Comparison of ENCODE assay signal across 16 cellular contexts in the genomic region with DNA sequence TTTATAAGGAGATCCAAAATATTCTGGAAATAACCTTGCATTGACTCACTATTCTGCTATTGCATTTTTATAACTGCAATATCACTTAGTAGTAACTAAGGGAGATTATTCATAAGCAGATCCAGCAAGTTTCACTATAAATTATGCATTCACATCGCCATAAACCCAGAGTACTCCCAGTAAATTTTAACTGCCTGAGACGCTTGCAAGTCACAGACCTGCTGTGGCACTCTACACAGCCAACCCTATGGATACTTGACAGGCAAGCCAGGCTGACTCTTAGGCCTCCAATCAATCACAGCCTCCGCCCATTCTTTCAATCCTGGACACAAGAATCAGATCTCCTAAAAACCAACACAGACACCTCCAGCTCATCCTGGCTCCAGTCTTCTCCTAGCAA. TPM values are rescaled to one million over a fixed set of nuclear protein-coding genes. Genes with fewer than 3 reads are reported as not detected.
A peak's percentile ranks its signal among the peaks of the same experiment; 100 is the strongest.
DNase-seq lines count a peak whose midpoint lies in the region; ATAC-seq, FAIRE-seq and TF ChIP-seq lines count a peak whose summit lies in the region.
"Had no signal": no experiment of that assay in that cellular context is flagged by ENCODE, and none has a peak within 500 bp of the region (broad histone marks: within the 10 kb centered on the region; RNA-seq: fewer than 3 reads in every experiment).

No MANE protein-coding gene starts in this region.

- intact Hi-C loops in psoas muscle (cut with DNase I): no loop called here

- H3K9me3 ChIP-seq in small intestine (ENCODE audit: control insufficient read depth, low read depth): no peaks in the 10 kb centered on the region
- no peaks in the 10 kb centered on the region for H3K9me3 ChIP-seq in psoas muscle

- H3K4me3 ChIP-seq in rectal smooth muscle tissue (ENCODE audit: low read length) (peak overlapping the region; percentile 38), small intestine (ENCODE audit: low read depth in 1 of 2, low read length in 2 of 2) (no peak overlapping the region), psoas muscle (no peak overlapping the region)

- H3K36me3 ChIP-seq in rectal smooth muscle tissue (ENCODE audit: control insufficient read depth, insufficient read depth, low read length) (no peaks in the 10 kb centered on the region), small intestine (ENCODE audit: control insufficient read depth in 2 of 2, insufficient read depth in 2 of 2, low read length in 2 of 2) (no peaks in the 10 kb centered on the region), psoas muscle (ENCODE audit: insufficient read depth in 1 of 2, low read depth in 1 of 2) (no peaks in the 10 kb centered on the region)

- ATAC-seq in psoas muscle: no peak
- ATAC-seq: stimulated activated memory B cell treated with anti-CD40 and anti-IgM and Interleukin-4, amounts not matched to agents 10 μg/mL and 1 μg/mL and 100 μg/mL, for 72 hours had no signal

- no peak overlapping the region for H3K9ac ChIP-seq in rectal smooth muscle tissue (ENCODE audit: low read length)

- TF ChIP-seq CTCF in VCaP (conservative IDR thresholded peaks at IDR 0.05): no peak
- no peak for TF ChIP-seq CTCF in psoas muscle (IDR thresholded peaks at IDR 0.05)

- FAIRE-seq in small intestine (lab: Jason Lieb, UNC): no peak

- H3K27me3 ChIP-seq in rectal smooth muscle tissue (ENCODE audit: control insufficient read depth, insufficient read depth, low read length) (no peaks in the 10 kb centered on the region), small intestine (ENCODE audit: control insufficient read depth in 2 of 2, insufficient read depth in 2 of 2, low read length in 2 of 2) (no peaks in the 10 kb centered on the region), psoas muscle (ENCODE audit: insufficient read depth in 3 of 3, low read length in 2 of 3) (no peaks in the 10 kb centered on the region)

- H3K4me1 ChIP-seq in rectal smooth muscle tissue (ENCODE audit: control insufficient read depth, insufficient read depth, low read length) (peaks cover 44% of the 10 kb centered on the region), small intestine (ENCODE audit: control insufficient read depth in 2 of 2, insufficient read depth in 1 of 2, low read depth in 1 of 2, low read length in 1 of 2) (peaks cover 3 to 4% of the 10 kb centered on the region in 2 donors), psoas muscle (peaks cover 49% of the 10 kb centered on the region)

- WGBS in small intestine, 3 donors: 73 to 74% (median 74%) methylated on average over 3 of the region's 3 CpGs
- 83 to 87% (median 83%) methylated on average over 3 of the region's 3 CpGs for WGBS in psoas muscle, 3 donors

- DNase-seq in ELF-1 (ENCODE audit: low read depth, low spot score) (peak; percentile 49), fibroblast of peridontal ligament (ENCODE audit: extremely low read depth) (peak; percentile 9), small intestine (no peak), psoas muscle (no peak)
- DNase-seq in effector CD8-positive, alpha-beta T cell (lab: John Stamatoyannopoulos, UW): no peak
- no peak for DNase-seq in stimulated activated CD8-positive, alpha-beta memory T cell treated with anti-CD3 and anti-CD28 coated beads, Interleukin-4, amount 100 ng/mL, for 48 hours
- DNase-seq: activated CD8-positive, alpha-beta memory T cell treated with anti-CD3 and anti-CD28 coated beads, Interleukin-2, amount 50 U/mL, for 4 hours; C1 segment of cervical spinal cord; central memory CD4-positive, alpha-beta T cell; erythroblast; NCI-H2029; stimulated activated CD4-positive, alpha-beta T cell treated with anti-CD3 and anti-CD28 coated beads, Interleukin-4, amount 100 ng/mL, for 1 hour; SW 1271 had no signal

- H3K27ac ChIP-seq in VCaP: peak overlapping the region; percentile 50
- peak overlapping the region; percentile 86 for H3K27ac ChIP-seq in rectal smooth muscle tissue (ENCODE audit: low read depth, low read length)
- H3K27ac ChIP-seq in small intestine (ENCODE audit: low read depth in 1 of 2, low read length in 1 of 2): peak overlapping the region in 1 of 2 donors; percentile 55
- H3K27ac ChIP-seq in psoas muscle: no peak overlapping the region

RNA-seq across cellular contexts. Expression of a gene that starts 28.2 kb away (rescaled TPM):
- polyA plus RNA-seq in small intestine: 1 to 10 TPM in 2 of 3 donors, under 1 TPM in 1; 0.89 to 3.1 (median 1.9) TPM
- total RNA-seq in psoas muscle: 10 to 100 TPM in 3 of 4 donors, 1 to 10 TPM in 1; 9.5 to 19.6 (median 16.2) TPM
- polyA plus RNA-seq in psoas muscle: 10 to 100 TPM in 2 of 3 donors, 1 to 10 TPM in 1; 7.7 to 21.5 (median 16.4) TPM

Comparison
In these comparisons a context has a peak if more than half of its experiments do, and no peak if none do; other contexts are left out.
1. DNase-seq: peak in ELF-1 (single experiment) and fibroblast of peridontal ligament (single experiment); none in small intestine (single experiment), effector CD8-positive, alpha-beta T cell (single experiment), psoas muscle (0 of 2) and stimulated activated CD8-positive, alpha-beta memory T cell treated with anti-CD3 and anti-CD28 coated beads, Interleukin-4, amount 100 ng/mL, for 48 hours (single experiment).